23 cellular contexts compared by ENCODE assay signal in genomic region chr7:66039094-66039493, GRCh38.
"Had no signal": no experiment of that assay in that cellular context is flagged by ENCODE, and none has a peak within 500 bp of the region (broad histone marks: within the 10 kb centered on the region; RNA-seq: fewer than 3 reads in every experiment).

No MANE protein-coding gene starts in this region.

- H3K4me3 ChIP-seq: breast epithelium, lower lobe of right lung, psoas muscle, sigmoid colon, spleen, stomach, testis had no signal

- FAIRE-seq: endothelial cell of umbilical vein, TTC549 had no signal

- H3K36me3 ChIP-seq: breast epithelium, lower lobe of right lung, sigmoid colon, spleen, stomach had no signal

- H3K9me3 ChIP-seq: breast epithelium, lower lobe of right lung, psoas muscle, sigmoid colon, spleen, stomach, testis had no signal

- H3K36me3 Mint-ChIP-seq: activated naive CD8-positive, alpha-beta T cell treated with anti-CD3 and anti-CD28 coated beads, Interleukin-2, amount 10 ng/mL, durations not matched to agents 7 days and 5 days; mesothelial cell of epicardium; WTC11 had no signal

- H3K4me3 Mint-ChIP-seq: activated CD8-positive, alpha-beta T cell treated with anti-CD3 and anti-CD28 coated beads, Interleukin-2, amount 10 ng/mL, durations not matched to agents 7 days and 5 days; activated naive CD8-positive, alpha-beta T cell treated with anti-CD3 and anti-CD28 coated beads, Interleukin-2, amount 10 ng/mL, durations not matched to agents 7 days and 5 days; activated T-cell treated with anti-CD3 and anti-CD28 coated beads, Interleukin-2, amount 50 U/mL, for 72 hours; mesothelial cell of epicardium; neural crest cell; WTC11 had no signal

- H3K4me1 Mint-ChIP-seq: mesothelial cell of epicardium, neural crest cell had no signal

- H3K27ac ChIP-seq: breast epithelium, foreskin keratinocyte, lower lobe of right lung, psoas muscle, sigmoid colon, stomach, testis had no signal

- H3K9me3 Mint-ChIP-seq: activated naive CD8-positive, alpha-beta T cell treated with anti-CD3 and anti-CD28 coated beads, Interleukin-2, amount 10 ng/mL, durations not matched to agents 7 days and 5 days; activated T-cell treated with anti-CD3 and anti-CD28 coated beads, Interleukin-2, amount 50 U/mL, for 72 hours; mesothelial cell of epicardium; neural crest cell; WTC11 had no signal

- H3K27ac Mint-ChIP-seq: activated CD8-positive, alpha-beta T cell treated with anti-CD3 and anti-CD28 coated beads, Interleukin-2, amount 10 ng/mL, durations not matched to agents 7 days and 5 days; activated naive CD8-positive, alpha-beta T cell treated with anti-CD3 and anti-CD28 coated beads, Interleukin-2, amount 10 ng/mL, durations not matched to agents 7 days and 5 days; activated T-cell treated with anti-CD3 and anti-CD28 coated beads, Interleukin-2, amount 50 U/mL, for 72 hours; mesothelial cell of epicardium; WTC11 had no signal

- H3K27me3 ChIP-seq: breast epithelium, foreskin keratinocyte, sigmoid colon, testis had no signal

- ATAC-seq: activated CD8-positive, alpha-beta T cell treated with anti-CD3 and anti-CD28 coated beads, Interleukin-2, amount 10 ng/mL, durations not matched to agents 7 days and 5 days; activated T-cell treated with anti-CD3 and anti-CD28 coated beads, Interleukin-2, amount 50 U/mL, for 72 hours; foreskin keratinocyte; lower lobe of right lung; psoas muscle; WTC11 had no signal

- DNase-seq: activated CD4-positive, alpha-beta T cell treated with anti-CD3 and anti-CD28 coated beads for 4 hours; activated CD8-positive, alpha-beta memory T cell treated with anti-CD3 and anti-CD28 coated beads, Interleukin-2, amount 50 U/mL, for 48 hours; activated CD8-positive, alpha-beta T cell treated with anti-CD3 and anti-CD28 coated beads, Interleukin-2, amount 10 ng/mL, durations not matched to agents 7 days and 5 days; activated gamma-delta T cell treated with Interleukin-2 at 50 U/mL for 16 hours; activated naive CD8-positive, alpha-beta T cell treated with anti-CD3 and anti-CD28 coated beads, Interleukin-2, amount 10 ng/mL, durations not matched to agents 7 days and 5 days; activated T-cell treated with anti-CD3 and anti-CD28 coated beads, Interleukin-2, amount 50 U/mL, for 72 hours; anterior cingulate cortex; cerebellar nuclear complex; effector CD8-positive, alpha-beta T cell; foreskin keratinocyte; glutamatergic neuron; lower lobe of right lung; psoas muscle; sigmoid colon; spleen; stomach; testis had no signal

- H3K4me1 ChIP-seq: breast epithelium, foreskin keratinocyte, psoas muscle, testis had no signal
